9 cellular contexts compared by ENCODE assay signal in genomic region chr1:1597275-1597930, GRCh38. TPM values are rescaled to one million over a fixed set of nuclear protein-coding genes. Genes with fewer than 3 reads are reported as not detected.
A peak's percentile ranks its signal among the peaks of the same experiment; 100 is the strongest.
DNase-seq lines count a peak whose midpoint lies in the region; ATAC-seq and TF ChIP-seq lines count a peak whose summit lies in the region.
"Had no signal": no experiment of that assay in that cellular context is flagged by ENCODE, and none has a peak within 500 bp of the region (broad histone marks: within the 10 kb centered on the region; RNA-seq: fewer than 3 reads in every experiment).

No MANE protein-coding gene starts in this region.

- no peaks in the 10 kb centered on the region for H3K9me3 Mint-ChIP-seq in stimulated activated effector memory CD8-positive, alpha-beta T cell treated with anti-CD3 and anti-CD28 coated beads, Interleukin-12 subunit alpha, Interleukin-12 subunit beta, amount 100 ng/mL, for 72 hours

- peak overlapping the region; percentile 66; the same call in 1 of the 2 replicates for H3K4me3 ChIP-seq in OCI-LY3 (ENCODE audit: low read length)
- no peak overlapping the region for H3K4me3 ChIP-seq in fibroblast of lung (replicated peaks in 1 of 4; ENCODE audit: control extremely low read depth in 1 of 4, insufficient read depth in 1 of 4, low read depth in 3 of 4, low read length in 4 of 4)

- peaks cover 12% of the 10 kb centered on the region for H3K4me1 Mint-ChIP-seq in stimulated activated effector memory CD8-positive, alpha-beta T cell treated with anti-CD3 and anti-CD28 coated beads, Interleukin-12 subunit alpha, Interleukin-12 subunit beta, amount 100 ng/mL, for 72 hours

- TF ChIP-seq CTCF in OCI-LY3 (IDR thresholded peaks at IDR 0.05; ENCODE audit: low read depth, low read length) (peak; percentile 32), fibroblast of lung (conservative IDR thresholded peaks at IDR 0.05 in 1 of 2, IDR thresholded peaks at IDR 0.05 in 1 of 2; ENCODE audit: low read depth in 1 of 2, low read length in 2 of 2) (peak; percentile 10 to 43)

- no peaks in the 10 kb centered on the region for H3K9me3 ChIP-seq in OCI-LY3 (ENCODE audit: insufficient read depth, low read length)
- H3K9me3 ChIP-seq in fibroblast of lung (ENCODE audit: control insufficient read depth, insufficient read depth, low read depth, low read length), result no peaks in the 10 kb centered on the region

- H3K79me2 ChIP-seq in OCI-LY3 (ENCODE audit: low read length), result no peaks in the 10 kb centered on the region
- no peaks in the 10 kb centered on the region for H3K79me2 ChIP-seq in fibroblast of lung (ENCODE audit: control insufficient read depth, insufficient read depth, low read length)

- peak; percentile 63 for DNase-seq in activated effector memory CD4-positive, alpha-beta T cell treated with anti-CD3 and anti-CD28 coated beads, Interleukin-2, amount 50 U/mL, for 16 hours
- DNase-seq in activated effector memory CD4-positive, alpha-beta T cell treated with Interleukin-2 at 50 U/mL for 16 hours, result no peak
- no peak for DNase-seq in fibroblast of lung (ENCODE audit: low read depth in 2 of 2)
- DNase-seq in stimulated activated effector memory CD8-positive, alpha-beta T cell treated with anti-CD3 and anti-CD28 coated beads, Interleukin-12 subunit alpha, Interleukin-12 subunit beta, amount 100 ng/mL, for 72 hours (ENCODE audit: low spot score in 2 of 2), result no peak
- DNase-seq in NCI-H1930 (lab: John Stamatoyannopoulos, UW), result no peak
- no peak for DNase-seq in NCI-H2081 (lab: John Stamatoyannopoulos, UW)

- H2AFZ ChIP-seq in OCI-LY3 (ENCODE audit: low read depth, low read length) (peak overlapping the region; percentile 76; the same call in 1 of the 2 replicates), fibroblast of lung (ENCODE audit: low read length) (no peak overlapping the region)

- H3K27ac Mint-ChIP-seq in stimulated activated effector memory CD8-positive, alpha-beta T cell treated with anti-CD3 and anti-CD28 coated beads, Interleukin-12 subunit alpha, Interleukin-12 subunit beta, amount 100 ng/mL, for 72 hours, result no peak overlapping the region

- no peak overlapping the region for H3K4me3 Mint-ChIP-seq in stimulated activated effector memory CD8-positive, alpha-beta T cell treated with anti-CD3 and anti-CD28 coated beads, Interleukin-12 subunit alpha, Interleukin-12 subunit beta, amount 100 ng/mL, for 72 hours

- peaks cover 17% of the 10 kb centered on the region for H3K4me1 ChIP-seq in OCI-LY3 (ENCODE audit: low read length)
- H3K4me1 ChIP-seq in fibroblast of lung (ENCODE audit: control insufficient read depth, extremely low read depth, insufficient read depth, low read length), result peaks cover 2% of the 10 kb centered on the region

- ATAC-seq in stimulated activated effector memory CD8-positive, alpha-beta T cell treated with anti-CD3 and anti-CD28 coated beads, Interleukin-12 subunit alpha, Interleukin-12 subunit beta, amount 100 ng/mL, for 72 hours, result peak; percentile 51
- ATAC-seq in GM21381 (IDR thresholded peaks at IDR 0.05; ENCODE audit: unreplicated experiment), result no peak

- H3K27me3 ChIP-seq in OCI-LY3 (ENCODE audit: low read depth, low read length) (peaks cover 12% of the 10 kb centered on the region; the same call in 1 of the 2 replicates), fibroblast of lung (ENCODE audit: control insufficient read depth, insufficient read depth, low read length) (peaks cover 12% of the 10 kb centered on the region)

- H3K9ac ChIP-seq in OCI-LY3 (ENCODE audit: low read length), result peak overlapping the region; percentile 30; the same call in 1 of the 2 replicates
- no peak overlapping the region for H3K9ac ChIP-seq in fibroblast of lung (ENCODE audit: insufficient read depth, low read length)

- H3K36me3 Mint-ChIP-seq in stimulated activated effector memory CD8-positive, alpha-beta T cell treated with anti-CD3 and anti-CD28 coated beads, Interleukin-12 subunit alpha, Interleukin-12 subunit beta, amount 100 ng/mL, for 72 hours, result no peaks in the 10 kb centered on the region

- H3K4me2 ChIP-seq in OCI-LY3 (ENCODE audit: low read length) (peak overlapping the region; percentile 85), fibroblast of lung (ENCODE audit: extremely low read depth, insufficient read depth, low read length) (no peak overlapping the region)

- no peak overlapping the region for H3K27ac ChIP-seq in OCI-LY3 (ENCODE audit: low read length)
- H3K27ac ChIP-seq in fibroblast of lung (ENCODE audit: insufficient read depth, low read length), result no peak overlapping the region

- no peaks in the 10 kb centered on the region for H4K20me1 ChIP-seq in OCI-LY3 (ENCODE audit: insufficient read depth, low read length)
- H4K20me1 ChIP-seq in fibroblast of lung (ENCODE audit: control insufficient read depth, extremely low read depth, insufficient read depth, low read length), result no peaks in the 10 kb centered on the region

- H3K36me3 ChIP-seq in OCI-LY3 (replicated peaks; ENCODE audit: low read depth, low read length) (no peaks in the 10 kb centered on the region), fibroblast of lung (ENCODE audit: control insufficient read depth, insufficient read depth, low read length) (no peaks in the 10 kb centered on the region)

RNA-seq across cellular contexts. Expression of gene FNDC10, which starts 2.5 kb away (rescaled TPM):
- 0.50 and 0.77 TPM in 2 replicates for total RNA-seq in fibroblast of lung
- 1.6 and 2.0 TPM in 2 replicates for polyA plus RNA-seq in fibroblast of lung
- polyA plus RNA-seq in fibroblast of lung (2012), result 6.1 and 6.2 TPM in 2 replicates
- 2.5 and 4.7 TPM in 2 replicates for polyA minus RNA-seq in fibroblast of lung (ENCODE audit: low replicate concordance)

RNA-seq across cellular contexts. Expression of gene MIB2, which starts 17.9 kb away (rescaled TPM):
- 74.3 and 77.3 TPM in 2 replicates for total RNA-seq in fibroblast of lung
- polyA plus RNA-seq in fibroblast of lung, result 4.6 and 7.1 TPM in 2 replicates
- polyA plus RNA-seq in fibroblast of lung (2012), result 18.3 and 20.8 TPM in 2 replicates
- polyA minus RNA-seq in fibroblast of lung (ENCODE audit: low replicate concordance), result 3.3 and 11.5 TPM in 2 replicates

RNA-seq across cellular contexts. Expression of gene SSU72, which starts 22.7 kb away (rescaled TPM):
- total RNA-seq in fibroblast of lung, result 65.1 and 72.7 TPM in 2 replicates
- 127 and 135 TPM in 2 replicates for polyA plus RNA-seq in fibroblast of lung
- 125 and 138 TPM in 2 replicates for polyA plus RNA-seq in fibroblast of lung (2012)
- 75.1 and 86.7 TPM in 2 replicates for polyA minus RNA-seq in fibroblast of lung (ENCODE audit: low replicate concordance)

RNA-seq across cellular contexts. Expression of gene MMP23B, which starts 34.6 kb away (rescaled TPM):
- total RNA-seq in fibroblast of lung, result 4.6 and 9.8 TPM in 2 replicates
- polyA plus RNA-seq in fibroblast of lung, result 0.82 and 0.89 TPM in 2 replicates
- polyA plus RNA-seq in fibroblast of lung (2012), result 3.8 and 4.0 TPM in 2 replicates
- polyA minus RNA-seq in fibroblast of lung (ENCODE audit: low replicate concordance), result not detected in 2 replicates

RNA-seq across cellular contexts. Expression of gene TMEM240, which starts 57.0 kb away (rescaled TPM):
- 4.9 and 5.4 TPM in 2 replicates for total RNA-seq in fibroblast of lung
- polyA plus RNA-seq in fibroblast of lung, result 1.3 and 1.4 TPM in 2 replicates
- polyA plus RNA-seq in fibroblast of lung (2012), result 6.7 TPM in 2 replicates
- polyA minus RNA-seq in fibroblast of lung (ENCODE audit: low replicate concordance), result 2.3 TPM in 1 of 2 replicates, not detected in the other
- total RNA-seq: myocyte had no signal
